Comparison of ENCODE assay signal across 8 cellular contexts in genomic region chr19:47296036-47296435, GRCh38. TPM values are rescaled to one million over a fixed set of nuclear protein-coding genes. Genes with fewer than 3 reads are reported as not detected.
DNase-seq lines count a peak whose midpoint lies in the region; ATAC-seq and TF ChIP-seq lines count a peak whose summit lies in the region.

No MANE protein-coding gene starts in this region.

- ATAC-seq in HCT116: peak; percentile 99
- ATAC-seq in central memory CD8-positive, alpha-beta T cell (replicated peaks; ENCODE audit: extremely low read depth, poor library complexity, severe bottlenecking): peak; percentile 71
- ATAC-seq in left colon: peak; percentile 95
- no peak for ATAC-seq in GM19455 (IDR thresholded peaks at IDR 0.05; ENCODE audit: unreplicated experiment)

- TF ChIP-seq CTCF in HCT116 (IDR thresholded peaks at IDR 0.05 in 2 of 3, conservative IDR thresholded peaks at IDR 0.05 in 1 of 3; ENCODE audit: borderline replicate concordance in 1 of 3, insufficient read depth in 1 of 3, low read depth in 2 of 3, low read length in 2 of 3): peak; percentile 69 to 89 (median 80)

- no peak overlapping the region for H2AFZ ChIP-seq in HCT116 (ENCODE audit: low read depth, low read length, poor library complexity, severe bottlenecking)

- no peak overlapping the region for H3K4me3 Mint-ChIP-seq in central memory CD8-positive, alpha-beta T cell

- peak overlapping the region; percentile 25; the same call in 1 of the 2 replicates for H3K4me2 ChIP-seq in HCT116 (ENCODE audit: low read length)

- no peak for TF ChIP-seq POLR2A in HCT116 (IDR thresholded peaks at IDR 0.05; ENCODE audit: borderline replicate concordance, extremely low read depth, insufficient read depth, insufficient read length)

- POLR2A ChIA-PET in HCT116 (lab: Charles Lee): no interaction called here

- H3K4me1 ChIP-seq in HCT116 (ENCODE audit: control insufficient read depth in 1 of 2, insufficient read depth in 2 of 2, low read length in 2 of 2): peaks cover 0 to 1% of the 10 kb centered on the region in 2 experiments; a peak in 2 of 4 replicates

- RAD21 ChIA-PET in HCT116 (lab: Charles Lee; ENCODE audit: low non-redundant PET in 1 of 2, low total read pairs in 2 of 2, uncharacterized antibody in 2 of 2, unreplicated experiment in 2 of 2): interaction anchor here in 1 of 2 experiments (0.7 kb wide), 1 partner anchor 19 kb away, joined by 3 read pairs; no protein-coding TSS in a partner anchor

- peaks cover 21% of the 10 kb centered on the region for H3K4me1 Mint-ChIP-seq in central memory CD8-positive, alpha-beta T cell

- intact Hi-C loops in HCT116 (cut with micrococcal nuclease) (loop anchor here (1.0 to 10.0 kb wide), 3 partner anchors 95 to 399 kb away; no protein-coding TSS in a partner anchor), left colon (cut with DNase I, micrococcal nuclease) (loop anchor here in 1 of 2 donors (10.0 kb wide), 1 partner anchor 129 kb away; no protein-coding TSS in a partner anchor)

- H3K79me2 ChIP-seq in HCT116 (ENCODE audit: insufficient read depth, low read length): no peaks in the 10 kb centered on the region

- BruUV-seq in HCT116 (replicated peaks; lab: Mats Ljungman, UMichigan): no TSS peak

- no peaks in the 10 kb centered on the region for H3K27me3 ChIP-seq in HCT116 (ENCODE audit: insufficient read depth, low read length)

- peak overlapping the region; percentile 10 for H3K27ac Mint-ChIP-seq in central memory CD8-positive, alpha-beta T cell (ENCODE audit: low read depth)

- no peak overlapping the region for H3K27ac ChIP-seq in HCT116 (ENCODE audit: low read depth, low read length)

- CTCF ChIA-PET in HCT116 (lab: Charles Lee): interaction anchor here (1.5 to 5.1 kb wide), 3 partner anchors 19 to 132 kb away, joined by 3 to 25 read pairs (median 7); partner anchors contain the start of gene DHX34

- DNase-seq in Ammon's horn (ENCODE audit: low spot score) (peak; percentile 78), HCT116 (ENCODE audit: low read depth, low spot score) (peak; percentile 79), NCI-H446 treated with DMSO at 0.1 percent for 48 hours (lab: John Stamatoyannopoulos, UW) (peak; percentile 53), left colon (peak; percentile 64 to 80)
- peak; percentile 45 for DNase-seq in activated CD4-positive, alpha-beta T cell treated with anti-CD3 and anti-CD28 coated beads for 1 hour
- peak; percentile 65 to 71 for DNase-seq in central memory CD8-positive, alpha-beta T cell (ENCODE audit: low spot score in 2 of 2)
- peak; percentile 88 for DNase-seq in stimulated activated CD4-positive, alpha-beta T cell treated with anti-CD3 and anti-CD28 coated beads, Interleukin-4, amount 100 ng/mL, for 24 hours

- H4K20me1 ChIP-seq in HCT116 (ENCODE audit: insufficient read depth): no peaks in the 10 kb centered on the region

- peak; percentile 94 for TF ChIP-seq RAD21 in HCT116 (IDR thresholded peaks at IDR 0.05; ENCODE audit: low read depth)

- H3K9me3 Mint-ChIP-seq in central memory CD8-positive, alpha-beta T cell: no peaks in the 10 kb centered on the region

- no peaks in the 10 kb centered on the region for H3K9me2 ChIP-seq in HCT116 (ENCODE audit: insufficient read depth)

- no peak overlapping the region for H3K9ac ChIP-seq in HCT116 (ENCODE audit: low read length)

- no peaks in the 10 kb centered on the region for H3K36me3 ChIP-seq in HCT116 (ENCODE audit: control insufficient read depth in 1 of 2, insufficient read depth in 2 of 2, low read length in 2 of 2)

- no peaks in the 10 kb centered on the region for H3K27me3 Mint-ChIP-seq in central memory CD8-positive, alpha-beta T cell

- H3K4me3 ChIP-seq in HCT116 (replicated peaks in 1 of 2; ENCODE audit: low read depth in 1 of 2, low read length in 2 of 2): no peak overlapping the region

- H3K36me3 Mint-ChIP-seq in central memory CD8-positive, alpha-beta T cell (ENCODE audit: insufficient read depth): peaks cover 1% of the 10 kb centered on the region

- no peaks in the 10 kb centered on the region for H3K9me3 ChIP-seq in HCT116 (ENCODE audit: control insufficient read depth in 1 of 2, insufficient read depth in 1 of 2, low read depth in 1 of 2, low read length in 2 of 2)

TF ChIP-seq in HCT116, 20 proteins besides CTCF, POLR2A, EP300 and RAD21:
- TF ChIP-seq SIN3A (IDR thresholded peaks at IDR 0.05; ENCODE audit: low read depth): no peak
- TF ChIP-seq EZH2 (IDR thresholded peaks at IDR 0.05): no peak
- no peak for TF ChIP-seq SRF (IDR thresholded peaks at IDR 0.05; ENCODE audit: low read depth)
- no peak for TF ChIP-seq ATF3 (IDR thresholded peaks at IDR 0.05)
- no peak for TF ChIP-seq SP1 (IDR thresholded peaks at IDR 0.05; ENCODE audit: low read depth)
- no peak for TF ChIP-seq ZBTB33 (IDR thresholded peaks at IDR 0.05; ENCODE audit: extremely low read depth, insufficient replicate concordance, low read length)
- TF ChIP-seq CBX3 (IDR thresholded peaks at IDR 0.05; ENCODE audit: low read depth): no peak
- TF ChIP-seq MAX (IDR thresholded peaks at IDR 0.05): no peak
- TF ChIP-seq ELF1 (IDR thresholded peaks at IDR 0.05; ENCODE audit: borderline replicate concordance, low read depth): no peak
- no peak for TF ChIP-seq YY1 (IDR thresholded peaks at IDR 0.05; ENCODE audit: extremely low read depth, insufficient replicate concordance, low read depth, low read length)
- no peak for TF ChIP-seq EGR1 (IDR thresholded peaks at IDR 0.05; ENCODE audit: low read depth)
- TF ChIP-seq ZNF274 (IDR thresholded peaks at IDR 0.05; ENCODE audit: low read depth, low read length): no peak
- no peak for TF ChIP-seq REST (IDR thresholded peaks at IDR 0.05; ENCODE audit: low read depth)
- no peak for TF ChIP-seq FOSL1 (IDR thresholded peaks at IDR 0.05; ENCODE audit: low read depth)
- TF ChIP-seq EZH2phosphoT487 (IDR thresholded peaks at IDR 0.05; ENCODE audit: borderline replicate concordance): no peak
- no peak for TF ChIP-seq TCF7L2 (IDR thresholded peaks at IDR 0.05; ENCODE audit: borderline replicate concordance, extremely low read depth, insufficient read depth, insufficient read length)
- TF ChIP-seq CEBPB (IDR thresholded peaks at IDR 0.05; ENCODE audit: low read depth): no peak
- TF ChIP-seq JUND (IDR thresholded peaks at IDR 0.05): no peak
TF ChIP-seq in HCT116: peak in this region for 0.

RNA-seq across cellular contexts. Expression of gene C5AR1, which starts 13.6 kb away (rescaled TPM):
- 6.5 TPM for total RNA-seq in HCT116 (2021; ENCODE audit: unreplicated experiment)
- 2.8 and 3.0 TPM in 2 replicates for polyA plus RNA-seq in HCT116 (2012)
- 1 to 10 TPM; 5.0 to 8.8 TPM for total RNA-seq in left colon

RNA-seq across cellular contexts. Expression of gene INAFM1, which starts 21.4 kb away (rescaled TPM):
- total RNA-seq in HCT116 (2021; ENCODE audit: unreplicated experiment) (22.9 TPM), left colon (10 to 100 TPM; 13.9 to 14.1 TPM)
- 13.6 and 15.4 TPM in 2 replicates for polyA plus RNA-seq in HCT116 (2012)

RNA-seq across cellular contexts. Expression of gene C5AR2, which starts 35.9 kb away (rescaled TPM):
- 0.12 TPM for total RNA-seq in HCT116 (2021; ENCODE audit: unreplicated experiment)
- polyA plus RNA-seq in HCT116 (2012): 0.04 and 0.25 TPM in 2 replicates
- 1 to 10 TPM in 1 of 2 donors, under 1 TPM in 1; 0.46 to 2.3 TPM for total RNA-seq in left colon

RNA-seq across cellular contexts. Expression of gene CCDC9, which starts 39.7 kb away (rescaled TPM):
- total RNA-seq in HCT116 (2021; ENCODE audit: unreplicated experiment) (40.6 TPM), left colon (10 to 100 TPM; 28.0 to 36.7 TPM)
- polyA plus RNA-seq in HCT116 (2012): 27.1 and 33.4 TPM in 2 replicates

RNA-seq across cellular contexts. Expression of gene DHX34, which starts 53.1 kb away (rescaled TPM):
- total RNA-seq in HCT116 (2021; ENCODE audit: unreplicated experiment) (30.5 TPM), left colon (10 to 100 TPM in 1 of 2 donors, 1 to 10 TPM in 1; 8.5 to 10.6 TPM)
- polyA plus RNA-seq in HCT116 (2012): 17.8 and 18.5 TPM in 2 replicates
